19 cellular contexts compared by ENCODE assay signal in the genomic region with DNA sequence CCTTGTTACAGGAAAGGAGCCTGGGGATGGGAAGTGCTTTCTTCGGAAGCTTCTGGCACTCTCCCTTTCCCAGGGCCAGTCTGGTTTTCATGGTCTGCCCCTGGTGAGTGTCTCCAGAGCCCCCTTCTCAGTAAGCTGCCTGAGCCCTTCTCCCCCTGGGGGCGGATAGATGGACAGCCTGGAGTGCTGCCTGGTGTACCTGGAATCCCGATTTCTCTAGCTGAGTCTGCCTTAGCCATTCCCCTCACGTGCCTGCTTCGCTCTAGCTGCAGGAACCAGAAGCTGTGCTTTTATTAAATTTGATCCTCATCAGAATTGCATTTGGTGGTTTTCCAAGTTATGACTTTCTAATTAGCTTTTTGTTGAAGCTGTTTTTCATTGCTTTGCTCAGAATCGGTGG.
"Had no signal": no experiment of that assay in that cellular context is flagged by ENCODE, and none has a peak within 500 bp of the region (broad histone marks: within the 10 kb centered on the region; RNA-seq: fewer than 3 reads in every experiment).

No MANE protein-coding gene starts in this region.

- FAIRE-seq: kidney had no signal

- DNase-seq: cortex of kidney; effector memory CD4-positive, alpha-beta T cell; esophagus squamous epithelium; foreskin fibroblast; glutamatergic neuron; immature natural killer cell; kidney; left cardiac atrium; left ventricle myocardium superior; mesenchymal stem cell; naive thymus-derived CD4-positive, alpha-beta T cell; nephron progenitor cell; stimulated activated CD4-positive, alpha-beta T cell treated with anti-CD3 and anti-CD28 coated beads, Interleukin-2, amount 100 ng/mL, for 24 hours; stimulated activated naive CD4-positive, alpha-beta T cell; stomach; substantia nigra; transverse colon had no signal

- H3K36me3 Mint-ChIP-seq: immature natural killer cell; naive thymus-derived CD4-positive, alpha-beta T cell had no signal

- H3K4me3 Mint-ChIP-seq: immature natural killer cell; naive thymus-derived CD4-positive, alpha-beta T cell; nephron progenitor cell had no signal

- ATAC-seq: gastroesophageal sphincter; left cardiac atrium; left ventricle myocardium superior; naive thymus-derived CD4-positive, alpha-beta T cell; sciatic nerve had no signal

- H3K27ac Mint-ChIP-seq: immature natural killer cell; naive thymus-derived CD4-positive, alpha-beta T cell; nephron progenitor cell had no signal

- H3K9me3 Mint-ChIP-seq: immature natural killer cell; naive thymus-derived CD4-positive, alpha-beta T cell; nephron progenitor cell had no signal

- H3K4me1 Mint-ChIP-seq: immature natural killer cell had no signal
